Comparison of ENCODE assay signal across 10 cellular contexts in the genomic region with DNA sequence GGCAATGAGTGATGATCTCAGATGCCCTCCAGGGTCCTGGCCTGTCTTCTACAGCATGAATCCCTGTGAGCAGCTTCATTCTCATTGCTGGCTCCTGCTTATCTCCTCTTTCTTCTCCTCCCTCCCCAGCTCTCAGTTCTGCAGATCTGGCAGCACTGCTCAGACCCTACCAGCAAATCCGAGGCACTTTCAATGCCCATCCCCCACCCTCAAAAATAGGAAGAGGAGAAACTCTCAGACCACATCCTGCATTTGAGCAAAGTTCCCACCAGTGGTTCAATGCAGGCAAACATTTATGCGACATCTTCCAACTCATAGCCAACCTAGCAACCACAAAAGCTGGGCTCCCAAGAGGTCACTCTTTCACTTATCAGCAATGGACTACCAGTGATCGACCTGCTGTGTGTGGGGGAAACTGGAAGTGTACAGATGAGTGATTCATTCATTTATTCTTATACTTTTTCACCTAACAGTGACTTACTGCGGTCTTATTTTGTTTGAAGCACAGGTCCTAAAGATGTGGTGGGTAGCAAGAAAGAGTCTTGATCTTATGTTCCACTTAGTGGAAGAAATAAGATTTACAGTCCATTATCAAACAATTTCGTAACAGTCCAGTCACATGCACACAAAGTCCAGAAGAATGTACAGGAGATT. TPM values are rescaled to one million over a fixed set of nuclear protein-coding genes. Genes with fewer than 3 reads are reported as not detected.
DNase-seq lines count a peak whose midpoint lies in the region; ATAC-seq and TF ChIP-seq lines count a peak whose summit lies in the region.
"Had no signal": no experiment of that assay in that cellular context is flagged by ENCODE, and none has a peak within 500 bp of the region (broad histone marks: within the 10 kb centered on the region; RNA-seq: fewer than 3 reads in every experiment).

No MANE protein-coding gene starts in this region.

- no peak overlapping the region for H3K4me3 ChIP-seq in fibroblast of villous mesenchyme (ENCODE audit: low read depth, low read length)
- H3K4me3 ChIP-seq: HAP-1 had no signal

- TF ChIP-seq CTCF in fibroblast of villous mesenchyme (IDR thresholded peaks at IDR 0.05; ENCODE audit: insufficient read depth, low read depth, low read length): no peak

- DNase-seq in CD1c-positive myeloid dendritic cell (ENCODE audit: extremely low spot score) (peak; percentile 50), SIG-M5 treated with dmso at 0.1 percent for 504 hours (lab: John Stamatoyannopoulos, UW; ENCODE audit: unreplicated experiment) (peak; percentile 94), fibroblast of villous mesenchyme (ENCODE audit: low read depth) (peak; percentile 6), foreskin melanocyte (no peak), DMS153 treated with DMSO at 0.1 percent for 48 hours (lab: John Stamatoyannopoulos, UW; ENCODE audit: unreplicated experiment) (no peak), NCI-H524 (lab: John Stamatoyannopoulos, UW) (no peak)

- ATAC-seq in GM18873 (IDR thresholded peaks at IDR 0.05; ENCODE audit: low FRiP score, unreplicated experiment) (peak; percentile 57), HG03060 (IDR thresholded peaks at IDR 0.05; ENCODE audit: low read depth, unreplicated experiment) (peak; percentile 40)

RNA-seq across cellular contexts. Expression of a gene that starts 5.8 kb away (rescaled TPM):
- not detected in 2 replicates for total RNA-seq in fibroblast of villous mesenchyme
- total RNA-seq: bronchial epithelial cell had no signal

RNA-seq across cellular contexts. Expression of a gene that starts 21.3 kb away (rescaled TPM):
- 2.3 and 4.3 TPM in 2 replicates for total RNA-seq in fibroblast of villous mesenchyme

Comparison
In these comparisons a context has a peak if more than half of its experiments do, and no peak if none do; other contexts are left out.
1. DNase-seq: peak in CD1c-positive myeloid dendritic cell (single experiment), SIG-M5 treated with dmso at 0.1 percent for 504 hours (single experiment) and fibroblast of villous mesenchyme (single experiment); none in foreskin melanocyte (single experiment), DMS153 treated with DMSO at 0.1 percent for 48 hours (single experiment) and NCI-H524 (0 of 2).